Comparison of ENCODE assay signal across 13 cellular contexts in genomic region chr4:108611360-108611759, GRCh38. TPM values are rescaled to one million over a fixed set of nuclear protein-coding genes. Genes with fewer than 3 reads are reported as not detected.
DNase-seq lines count a peak whose midpoint lies in the region; ATAC-seq and TF ChIP-seq lines count a peak whose summit lies in the region.
"Had no signal": no experiment of that assay in that cellular context is flagged by ENCODE, and none has a peak within 500 bp of the region (broad histone marks: within the 10 kb centered on the region; RNA-seq: fewer than 3 reads in every experiment).

No MANE protein-coding gene starts in this region.

- H3K9me3 ChIP-seq in T-helper 17 cell (ENCODE audit: control insufficient read depth, low read length, poor library complexity, severe bottlenecking), result peaks cover 2% of the 10 kb centered on the region
- H3K9me3 ChIP-seq: prostate gland, upper lobe of left lung had no signal

- no peak for ATAC-seq in T-helper 17 cell
- no peak for ATAC-seq in HG03159 (IDR thresholded peaks at IDR 0.05; ENCODE audit: unreplicated experiment)
- ATAC-seq in HG02840 (IDR thresholded peaks at IDR 0.05; ENCODE audit: low FRiP score, unreplicated experiment), result no peak

- peak overlapping the region; percentile 29 for H3K4me3 ChIP-seq in retinal pigment epithelial cell (ENCODE audit: low read length)
- H3K4me3 ChIP-seq: prostate gland, upper lobe of left lung had no signal

- peaks cover 5% of the 10 kb centered on the region for H3K36me3 Mint-ChIP-seq in T-helper 17 cell (ENCODE audit: low read depth)

- H3K27ac Mint-ChIP-seq in T-helper 17 cell, result peak overlapping the region; percentile 37
- H3K27ac Mint-ChIP-seq: T-helper 2 cell treated with Interferon-gamma antibody and Interleukin-4, amounts not matched to agents 5 μg/mL and 100 μg/mL, for 36 hours had no signal

- TF ChIP-seq CTCF in retinal pigment epithelial cell (conservative IDR thresholded peaks at IDR 0.05; ENCODE audit: low read depth, low read length) (peak; percentile 50), GM13976 (IDR thresholded peaks at IDR 0.05; ENCODE audit: borderline replicate concordance, control extremely low read depth, extremely low read depth, insufficient read depth, missing control alignments) (no peak)

- H3K4me3 Mint-ChIP-seq in T-helper 17 cell, result no peak overlapping the region
- H3K4me3 Mint-ChIP-seq: T-helper 2 cell treated with Interferon-gamma antibody and Interleukin-4, amounts not matched to agents 5 μg/mL and 100 μg/mL, for 36 hours had no signal

- H3K4me1 Mint-ChIP-seq in T-helper 17 cell, result peaks cover 12% of the 10 kb centered on the region

- no peaks in the 10 kb centered on the region for H3K27me3 Mint-ChIP-seq in T-helper 17 cell

- DNase-seq in EH (ENCODE audit: low read depth) (peak; percentile 22), T-helper 17 cell (no peak), globus pallidus (ENCODE audit: low spot score) (peak; percentile 50), retinal pigment epithelial cell (ENCODE audit: low read depth) (no peak), GM13976 (ENCODE audit: low spot score) (no peak)
- DNase-seq: activated CD8-positive, alpha-beta memory T cell treated with anti-CD3 and anti-CD28 coated beads for 24 hours; erythroblast; NCI-H1694; upper lobe of left lung had no signal

- in situ Hi-C loops in GM13976 (cut with MboI; ENCODE audit: low sequenced_read_pairs, unreplicated experiment), result no loop called here

RNA-seq across cellular contexts. Expression of gene RPL34, which starts 9.0 kb away (rescaled TPM):
- 1,000 to 10,000 TPM; 2,872 to 3,048 TPM for total RNA-seq in T-helper 17 cell

RNA-seq across cellular contexts. Expression of gene OSTC, which starts 39.0 kb away (rescaled TPM):
- 10 to 100 TPM; 36.6 to 39.4 TPM for total RNA-seq in T-helper 17 cell

Comparison
In these comparisons a context has a peak if more than half of its experiments do, and no peak if none do; other contexts are left out.
1. DNase-seq: peak in EH (single experiment) and globus pallidus (single experiment); none in T-helper 17 cell (0 of 3), retinal pigment epithelial cell (single experiment) and GM13976 (single experiment).